ENCODE assay signal across 22 cellular contexts in genomic region chr3:58298189-58298588, GRCh38. TPM values are rescaled to one million over a fixed set of nuclear protein-coding genes. Genes with fewer than 3 reads are reported as not detected.
DNase-seq lines count a peak whose midpoint lies in the region; ATAC-seq and TF ChIP-seq lines count a peak whose summit lies in the region.
"Had no signal": no experiment of that assay in that cellular context is flagged by ENCODE, and none has a peak within 500 bp of the region (broad histone marks: within the 10 kb centered on the region; RNA-seq: fewer than 3 reads in every experiment).

No MANE protein-coding gene starts in this region.

- no peak overlapping the region for H2AFZ ChIP-seq in PC-3 (ENCODE audit: low read length)

- no peak overlapping the region for H3K4me3 Mint-ChIP-seq in stimulated activated naive B cell treated with anti-CD40 and anti-IgM and Interleukin-4, amounts not matched to agents 10 μg/mL and 1 μg/mL and 100 μg/mL, for 72 hours
- H3K4me3 Mint-ChIP-seq: CD4-positive, alpha-beta memory T cell had no signal

- no peak overlapping the region for H3K4me2 ChIP-seq in PC-3 (ENCODE audit: low read length)

- no peaks in the 10 kb centered on the region for H3K79me2 ChIP-seq in PC-3 (ENCODE audit: low read length)

- DNase-seq in PC-3 (no peak), right lobe of liver (no peak), left lung (no peak), lower lobe of right lung (no peak), NCI-H1436 (lab: John Stamatoyannopoulos, UW) (no peak)
- DNase-seq in stimulated activated naive B cell treated with anti-CD40 and anti-IgM and Interleukin-4, amounts not matched to agents 10 μg/mL and 1 μg/mL and 100 μg/mL, for 72 hours: no peak
- DNase-seq: C1 segment of cervical spinal cord; CD4-positive, alpha-beta memory T cell; COR-L47; DMS53; Kasumi-1; NCI-H1694; NCI-H2081 treated with DMSO at 0.1 percent for 48 hours; NCI-H2171; NCI-H226; NCI-H510A; NCI-H69; Peyer's patch; SIG-M5 had no signal

- H3K4me1 Mint-ChIP-seq in stimulated activated naive B cell treated with anti-CD40 and anti-IgM and Interleukin-4, amounts not matched to agents 10 μg/mL and 1 μg/mL and 100 μg/mL, for 72 hours: no peaks in the 10 kb centered on the region
- H3K4me1 Mint-ChIP-seq: CD4-positive, alpha-beta memory T cell had no signal

- 38% methylated on average over 3 of the region's 3 CpGs for WGBS in right lobe of liver (ENCODE audit: insufficient coverage, low coverage, low lambda C conversion rate, missing lambda C conversion rate)

- TF ChIP-seq POLR2A in right lobe of liver (IDR thresholded peaks at IDR 0.05): no peak

- H3K36me3 Mint-ChIP-seq in stimulated activated naive B cell treated with anti-CD40 and anti-IgM and Interleukin-4, amounts not matched to agents 10 μg/mL and 1 μg/mL and 100 μg/mL, for 72 hours: peaks cover 7 to 29% of the 10 kb centered on the region in 2 donors

- H3K4me1 ChIP-seq in PC-3 (ENCODE audit: insufficient read depth, low read length) (no peaks in the 10 kb centered on the region), right lobe of liver (peaks cover 0 to 6% (median 0%) of the 10 kb centered on the region in 4 donors), left lung (no peaks in the 10 kb centered on the region), lower lobe of right lung (no peaks in the 10 kb centered on the region)
- H3K4me1 ChIP-seq: Peyer's patch had no signal

- H3K36me3 ChIP-seq in PC-3 (ENCODE audit: low read depth, low read length) (no peaks in the 10 kb centered on the region), right lobe of liver (no peaks in the 10 kb centered on the region), left lung (no peaks in the 10 kb centered on the region), lower lobe of right lung (peaks cover 6% of the 10 kb centered on the region)
- H3K36me3 ChIP-seq: Peyer's patch had no signal

- H3K9ac ChIP-seq in PC-3 (ENCODE audit: low read length): no peak overlapping the region

- H3K9me3 ChIP-seq in PC-3 (ENCODE audit: low read length): peaks cover 8% of the 10 kb centered on the region
- H3K9me3 ChIP-seq in right lobe of liver: no peaks in the 10 kb centered on the region
- H3K9me3 ChIP-seq in left lung: peaks cover 0 to 3% of the 10 kb centered on the region in 2 donors
- no peaks in the 10 kb centered on the region for H3K9me3 ChIP-seq in lower lobe of right lung

- H3F3A ChIP-seq in PC-3 (ENCODE audit: low read length, unreplicated experiment): no peaks in the 10 kb centered on the region

- POLR2A ChIA-PET in PC-3 (lab: Charles Lee; ENCODE audit: unreplicated experiment): no interaction called here

- H3K27ac Mint-ChIP-seq in stimulated activated naive B cell treated with anti-CD40 and anti-IgM and Interleukin-4, amounts not matched to agents 10 μg/mL and 1 μg/mL and 100 μg/mL, for 72 hours: peak overlapping the region; percentile 69
- H3K27ac Mint-ChIP-seq: CD4-positive, alpha-beta memory T cell had no signal

- no peak overlapping the region for H3K27ac ChIP-seq in PC-3 (ENCODE audit: low read length)
- peak overlapping the region; percentile 54 for H3K27ac ChIP-seq in cingulate gyrus (ENCODE audit: low read depth, low read length)
- no peak overlapping the region for H3K27ac ChIP-seq in right lobe of liver
- no peak overlapping the region for H3K27ac ChIP-seq in left lung
- no peak overlapping the region for H3K27ac ChIP-seq in lower lobe of right lung
- H3K27ac ChIP-seq: Peyer's patch, SK-N-MC had no signal

- no TSS peak for BruUV-seq in PC-3 (replicated peaks; lab: Mats Ljungman, UMichigan)

- intact Hi-C loops in PC-3 (cut with micrococcal nuclease): no loop called here
- intact Hi-C loops in right lobe of liver (cut with DNase I): loop anchor here (5.0 to 10.0 kb wide), 3 partner anchors 73 to 293 kb away; partner anchors contain the start of gene FLNB (in 1 of the 2)
- intact Hi-C loops in left lung (cut with DNase I): loop anchor here in 1 of 2 donors (2.0 to 10.0 kb wide), 2 partner anchors 53 to 113 kb away; no protein-coding TSS in a partner anchor
- intact Hi-C loops in lower lobe of right lung (cut with DNase I): no loop called here

- no peaks in the 10 kb centered on the region for H4K20me1 ChIP-seq in PC-3 (ENCODE audit: low read length)

- H3K9me3 Mint-ChIP-seq in stimulated activated naive B cell treated with anti-CD40 and anti-IgM and Interleukin-4, amounts not matched to agents 10 μg/mL and 1 μg/mL and 100 μg/mL, for 72 hours: peaks cover 2 to 4% of the 10 kb centered on the region in 2 donors

- TF ChIP-seq CTCF in PC-3 (conservative IDR thresholded peaks at IDR 0.05; ENCODE audit: low read depth, low read length) (no peak), right lobe of liver (IDR thresholded peaks at IDR 0.05) (no peak), left lung (IDR thresholded peaks at IDR 0.05) (no peak), lower lobe of right lung (IDR thresholded peaks at IDR 0.05) (no peak)

- H3K9me2 ChIP-seq in PC-3 (replicated peaks; ENCODE audit: low read length): no peaks in the 10 kb centered on the region

- H3K27me3 ChIP-seq in PC-3 (ENCODE audit: low read length): no peaks in the 10 kb centered on the region
- no peaks in the 10 kb centered on the region for H3K27me3 ChIP-seq in right lobe of liver
- H3K27me3 ChIP-seq in left lung: peaks cover 0 to 39% of the 10 kb centered on the region in 2 donors
- peaks cover 4% of the 10 kb centered on the region for H3K27me3 ChIP-seq in lower lobe of right lung (ENCODE audit: low read depth)
- H3K27me3 ChIP-seq: Peyer's patch had no signal

- H3K4me3 ChIP-seq in PC-3 (ENCODE audit: low read length) (no peak overlapping the region), right lobe of liver (no peak overlapping the region), left lung (no peak overlapping the region), lower lobe of right lung (no peak overlapping the region)
- H3K4me3 ChIP-seq: Peyer's patch, SK-N-MC had no signal

- H3K27me3 Mint-ChIP-seq in stimulated activated naive B cell treated with anti-CD40 and anti-IgM and Interleukin-4, amounts not matched to agents 10 μg/mL and 1 μg/mL and 100 μg/mL, for 72 hours: peaks cover 0 to 8% of the 10 kb centered on the region in 2 donors

- ATAC-seq in PC-3 (peak; percentile 21; the same call in 1 of the 2 replicates), right lobe of liver (peak; percentile 45 to 63 (median 54)), left lung (no peak), lower lobe of right lung (no peak)
- ATAC-seq in stimulated activated naive B cell treated with anti-CD40 and anti-IgM and Interleukin-4, amounts not matched to agents 10 μg/mL and 1 μg/mL and 100 μg/mL, for 72 hours (replicated peaks): no peak
- ATAC-seq: HCT116 had no signal

- CTCF ChIA-PET in PC-3 (lab: Charles Lee): interaction anchor here (0.6 to 2.6 kb wide), 4 partner anchors 48 to 127 kb away, joined by 3 to 40 read pairs (median 9); no protein-coding TSS in a partner anchor

RNA-seq across cellular contexts. Expression of gene RPP14, which starts 7.9 kb away (rescaled TPM):
- total RNA-seq in PC-3 (2014; rRNA removed) (28.8 and 30.0 TPM in 2 replicates), right lobe of liver (10 to 100 TPM in 4 of 6 experiments, 1 to 10 TPM in 2; 7.9 to 12.6 (median 10.6) TPM), left lung (10 to 100 TPM; 12.7 to 15.9 TPM), lower lobe of right lung (11.4 TPM)

RNA-seq across cellular contexts. Expression of gene HTD2, which starts 8.1 kb away (rescaled TPM):
- 4.9 and 6.9 TPM in 2 replicates for total RNA-seq in PC-3 (2014; rRNA removed)
- 1 to 10 TPM; 6.1 to 9.9 (median 8.5) TPM for total RNA-seq in right lobe of liver
- total RNA-seq in left lung: 1 to 10 TPM; 7.6 to 8.0 TPM
- 8.7 TPM for total RNA-seq in lower lobe of right lung

RNA-seq across cellular contexts. Expression of gene PXK, which starts 34.5 kb away (rescaled TPM):
- total RNA-seq in PC-3 (2014; rRNA removed) (11.1 and 14.5 TPM in 2 replicates), right lobe of liver (10 to 100 TPM in 3 of 6 experiments, 1 to 10 TPM in 3; 6.6 to 19.4 (median 9.6) TPM), left lung (10 to 100 TPM; 19.0 to 33.2 TPM), lower lobe of right lung (23.7 TPM)

Comparison
In these comparisons a context has a peak if more than half of its experiments do, and no peak if none do; other contexts are left out.
1. ATAC-seq: peak in PC-3 (single experiment) and right lobe of liver (4 of 4); none in stimulated activated naive B cell treated with anti-CD40 and anti-IgM and Interleukin-4, amounts not matched to agents 10 μg/mL and 1 μg/mL and 100 μg/mL, for 72 hours (0 of 2), left lung (single experiment) and lower lobe of right lung (0 of 2).
2. intact Hi-C loops: an anchor here in right lobe of liver (5.0 to 10.0 kb wide); none called in PC-3 and lower lobe of right lung.